In genomic region chr4:96134806-96135205, GRCh38 we compare ENCODE assay signal across 34 cellular contexts.
"Had no signal": no experiment of that assay in that cellular context is flagged by ENCODE, and none has a peak within 500 bp of the region (broad histone marks: within the 10 kb centered on the region; RNA-seq: fewer than 3 reads in every experiment).

No MANE protein-coding gene starts in this region.

- H3K9me3 ChIP-seq: MG63 had no signal

- H3K27ac ChIP-seq: KMS-11 had no signal

- DNase-seq: Karpas-422, Kasumi-1, MG63, MM.1S, MV-4-11, NCI-H1048, NCI-H1092, NCI-H1092 treated with DMSO at 0.1 percent for 48 hours, NCI-H1105, NCI-H1105 treated with DMSO at 0.1 percent for 48 hours, NCI-H1417, NCI-H1417 treated with DMSO at 0.1 percent for 48 hours, NCI-H1436, NCI-H1436 treated with DMSO at 0.1 percent for 48 hours, NCI-H146, NCI-H1694, NCI-H1694 treated with DMSO at 0.1 percent for 48 hours, NCI-H187, NCI-H187 treated with DMSO at 0.1 percent for 48 hours, NCI-H1930, NCI-H2029, NCI-H2029 treated with DMSO at 0.1 percent for 48 hours, NCI-H2081, NCI-H2081 treated with DMSO at 0.1 percent for 48 hours, NCI-H2107, NCI-H2171, NCI-H2171 treated with DMSO at 0.1 percent for 48 hours, NCI-H2227 treated with DMSO at 0.1 percent for 48 hours, NCI-H226, NCI-H345, NCI-H446, NCI-H510A, NCI-H510A treated with DMSO at 0.1 percent for 48 hours had no signal

- H3K4me2 ChIP-seq: KMS-11 had no signal

- H3K4me3 ChIP-seq: MG63 had no signal

- H3K9ac ChIP-seq: KMS-11 had no signal

- H3K27me3 ChIP-seq: MG63 had no signal

- H3K36me3 ChIP-seq: MG63 had no signal
